In genomic region chr10:49538381-49539319, GRCh38 we compare ENCODE assay signal across 8 cellular contexts.
DNase-seq lines count a peak whose midpoint lies in the region; ATAC-seq and TF ChIP-seq lines count a peak whose summit lies in the region.

Gene ERCC6 (minus strand): TSS chr10:49539121.

- peak within 1 kb of the TSS; percentile 77 for H3K4me3 ChIP-seq in AG10803 (ENCODE audit: low read length)

- TF ChIP-seq CTCF in AG10803 (conservative IDR thresholded peaks at IDR 0.05; ENCODE audit: low read length) = 0 out of 2 replicates have a peak, but pooled peaks have one; percentile 6

- peak within 1 kb of the TSS; percentile 97 for H3K27ac Mint-ChIP-seq in central memory CD8-positive, alpha-beta T cell (ENCODE audit: low read depth)

- H3K4me1 Mint-ChIP-seq in central memory CD8-positive, alpha-beta T cell = peaks cover 52% of the 10 kb centered on the region

- H3K27me3 Mint-ChIP-seq in central memory CD8-positive, alpha-beta T cell = peaks cover 26% of the 10 kb centered on the region

- peak within 1 kb of the TSS; percentile 89 for H3K4me3 Mint-ChIP-seq in central memory CD8-positive, alpha-beta T cell

- peaks cover 13% of the 10 kb centered on the region for H3K36me3 Mint-ChIP-seq in central memory CD8-positive, alpha-beta T cell (ENCODE audit: insufficient read depth)

- no peaks in the 10 kb centered on the region for H3K9me3 Mint-ChIP-seq in central memory CD8-positive, alpha-beta T cell

- DNase-seq in AG10803 (ENCODE audit: low read depth) (peak; percentile 99), NCI-H345 treated with DMSO at 0.1 percent for 48 hours (lab: John Stamatoyannopoulos, UW; ENCODE audit: unreplicated experiment) (peak; percentile 63), iris pigment epithelial cell (ENCODE audit: low read depth) (peak; percentile 99)
- peak; percentile 93 for DNase-seq in activated CD4-positive, CD25-positive, alpha-beta regulatory T cell treated with anti-CD3 and anti-CD28 coated beads, Interleukin-2, amount 50 U/mL, for 16 hours (ENCODE audit: low read depth, low spot score)
- DNase-seq in central memory CD8-positive, alpha-beta T cell (ENCODE audit: low spot score in 2 of 2) = peak; percentile 89 to 90
- peak; percentile 92 to 95 for DNase-seq in stimulated activated CD4-positive, alpha-beta T cell treated with anti-CD3 and anti-CD28 coated beads, Interleukin-12 subunit alpha, Interleukin-12 subunit beta, amount 100 ng/mL, for 24 hours (ENCODE audit: low read depth in 2 of 2)

- peak; percentile 81 for ATAC-seq in GM19035 (IDR thresholded peaks at IDR 0.05; ENCODE audit: unreplicated experiment)
- ATAC-seq in HG03342 (IDR thresholded peaks at IDR 0.05; ENCODE audit: unreplicated experiment) = peak; percentile 82
- peak; percentile 95 for ATAC-seq in central memory CD8-positive, alpha-beta T cell (replicated peaks; ENCODE audit: extremely low read depth, poor library complexity, severe bottlenecking)

Comparison
In these comparisons a context has a peak if more than half of its experiments do, and no peak if none do; other contexts are left out.
1. Peak in every context shown above with its lines: DNase-seq, ATAC-seq and H3K4me3 ChIP-seq.